ENCODE assay signal across 10 cellular contexts in the genomic region with DNA sequence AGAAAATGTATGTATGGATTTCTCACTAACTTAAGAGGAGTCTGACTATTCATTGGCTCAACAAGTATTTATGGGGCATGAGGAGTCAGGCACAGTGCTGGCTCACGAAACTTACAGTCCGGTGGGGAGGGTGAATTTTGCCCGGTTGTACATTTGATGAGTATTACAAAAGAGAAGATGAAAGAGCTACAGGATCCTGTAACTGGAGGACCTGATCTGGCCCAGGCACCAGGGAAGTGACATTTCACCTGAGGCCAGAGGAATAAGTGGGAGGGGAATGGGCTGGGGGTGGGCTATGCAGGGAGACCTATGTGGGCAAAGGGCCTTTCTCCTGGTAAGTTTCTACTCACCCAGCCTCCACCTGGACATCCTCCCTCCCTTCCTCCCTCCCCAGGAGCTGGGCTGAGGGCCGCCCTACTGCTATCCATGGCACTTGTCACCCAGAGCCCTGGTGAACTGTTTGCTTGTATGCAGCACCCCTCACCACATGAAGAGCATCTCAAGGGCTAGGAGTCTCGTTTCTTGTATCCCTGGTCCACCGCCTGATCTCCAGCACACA.
DNase-seq lines count a peak whose midpoint lies in the region; ATAC-seq and TF ChIP-seq lines count a peak whose summit lies in the region.
"Had no signal": no experiment of that assay in that cellular context is flagged by ENCODE, and none has a peak within 500 bp of the region (broad histone marks: within the 10 kb centered on the region; RNA-seq: fewer than 3 reads in every experiment).

No MANE protein-coding gene starts in this region.

- H3K9me3 Mint-ChIP-seq in activated CD4-positive, alpha-beta T cell treated with anti-CD3 and anti-CD28 coated beads, Interleukin-2, amount 10 ng/mL, durations not matched to agents 24 days and 14 days, result no peaks in the 10 kb centered on the region
- no peaks in the 10 kb centered on the region for H3K9me3 Mint-ChIP-seq in activated CD4-positive, alpha-beta memory T cell treated with anti-CD3 and anti-CD28 coated beads for 36 hours
- no peaks in the 10 kb centered on the region for H3K9me3 Mint-ChIP-seq in immature natural killer cell

- no peaks in the 10 kb centered on the region for H3K36me3 ChIP-seq in stomach
- no peaks in the 10 kb centered on the region for H3K36me3 ChIP-seq in ovary

- H3K9me3 ChIP-seq in stomach (no peaks in the 10 kb centered on the region), ovary (no peaks in the 10 kb centered on the region)

- H3K27ac ChIP-seq in stomach (peak overlapping the region in 4 of 5 donors; percentile 83 to 92 (median 87)), ovary (no peak overlapping the region)
- H3K27ac ChIP-seq: SK-N-MC had no signal

- TF ChIP-seq POLR2A in stomach (IDR thresholded peaks at IDR 0.05) (no peak), ovary (IDR thresholded peaks at IDR 0.05) (no peak)

- H3K4me3 ChIP-seq in stomach (no peak overlapping the region), ovary (no peak overlapping the region)
- H3K4me3 ChIP-seq: SK-N-MC had no signal

- WGBS in stomach, 5 donors, result 82 to 91% (median 89%) methylated on average over 6 of the region's 6 CpGs
- WGBS in ovary, 3 donors, result 91 to 93% (median 91%) methylated on average over 6 of the region's 6 CpGs

- TF ChIP-seq CTCF in stomach (IDR thresholded peaks at IDR 0.05) (no peak), ovary (IDR thresholded peaks at IDR 0.05) (no peak)

- CTCF ChIA-PET in activated CD4-positive, alpha-beta memory T cell treated with anti-CD3 and anti-CD28 coated beads for 36 hours (lab: Charles Lee), result no interaction called here

- TF ChIP-seq EP300 in stomach (IDR thresholded peaks at IDR 0.05), result no peak
- TF ChIP-seq EP300 in ovary (IDR thresholded peaks at IDR 0.05), result no peak

- intact Hi-C loops in activated CD4-positive, alpha-beta T cell treated with anti-CD3 and anti-CD28 coated beads, Interleukin-2, amount 10 ng/mL, durations not matched to agents 24 days and 14 days (cut with micrococcal nuclease), result loop anchor here (10.0 kb wide), 4 partner anchors 48 to 698 kb away; a partner anchor contains a TSS
- intact Hi-C loops in activated CD4-positive, alpha-beta memory T cell treated with anti-CD3 and anti-CD28 coated beads for 36 hours (cut with micrococcal nuclease), result loop anchor here (1.0 to 10.0 kb wide), 5 partner anchors 31 to 470 kb away; a partner anchor contains a TSS
- intact Hi-C loops in stomach (cut with DNase I; ENCODE audit: low total_unique reads) (no loop called here), ovary (cut with DNase I) (loop anchor here in 2 of 4 donors (10.0 kb wide), 2 partner anchors 98 to 348 kb away; a partner anchor contains a TSS)

- H3K4me1 Mint-ChIP-seq in activated CD4-positive, alpha-beta T cell treated with anti-CD3 and anti-CD28 coated beads, Interleukin-2, amount 10 ng/mL, durations not matched to agents 24 days and 14 days, result peaks cover 42% of the 10 kb centered on the region
- H3K4me1 Mint-ChIP-seq in activated CD4-positive, alpha-beta memory T cell treated with anti-CD3 and anti-CD28 coated beads for 36 hours (ENCODE audit: low read depth), result peaks cover 42% of the 10 kb centered on the region
- H3K4me1 Mint-ChIP-seq in immature natural killer cell, result peaks cover 32% of the 10 kb centered on the region in 2 donors

- no peak for ATAC-seq in HG03159 (IDR thresholded peaks at IDR 0.05; ENCODE audit: unreplicated experiment)

- H3K27me3 Mint-ChIP-seq in activated CD4-positive, alpha-beta T cell treated with anti-CD3 and anti-CD28 coated beads, Interleukin-2, amount 10 ng/mL, durations not matched to agents 24 days and 14 days, result no peaks in the 10 kb centered on the region
- no peaks in the 10 kb centered on the region for H3K27me3 Mint-ChIP-seq in activated CD4-positive, alpha-beta memory T cell treated with anti-CD3 and anti-CD28 coated beads for 36 hours
- peaks cover 2 to 10% (median 2%) of the 10 kb centered on the region in 3 donors for H3K27me3 Mint-ChIP-seq in immature natural killer cell (ENCODE audit: low read depth in 3 of 3)

- peak overlapping the region; percentile 87 for H3K4me3 Mint-ChIP-seq in activated CD4-positive, alpha-beta T cell treated with anti-CD3 and anti-CD28 coated beads, Interleukin-2, amount 10 ng/mL, durations not matched to agents 24 days and 14 days
- peak overlapping the region; percentile 65 for H3K4me3 Mint-ChIP-seq in activated CD4-positive, alpha-beta memory T cell treated with anti-CD3 and anti-CD28 coated beads for 36 hours
- H3K4me3 Mint-ChIP-seq in immature natural killer cell, result peak overlapping the region; percentile 73 to 86 (median 81)

- POLR2A ChIA-PET in activated CD4-positive, alpha-beta memory T cell treated with anti-CD3 and anti-CD28 coated beads for 36 hours (lab: Charles Lee), result no interaction called here

- H3K36me3 Mint-ChIP-seq in activated CD4-positive, alpha-beta T cell treated with anti-CD3 and anti-CD28 coated beads, Interleukin-2, amount 10 ng/mL, durations not matched to agents 24 days and 14 days (ENCODE audit: low read depth), result no peaks in the 10 kb centered on the region
- no peaks in the 10 kb centered on the region for H3K36me3 Mint-ChIP-seq in activated CD4-positive, alpha-beta memory T cell treated with anti-CD3 and anti-CD28 coated beads for 36 hours
- H3K36me3 Mint-ChIP-seq in immature natural killer cell, result no peaks in the 10 kb centered on the region

- H3K27ac Mint-ChIP-seq in activated CD4-positive, alpha-beta T cell treated with anti-CD3 and anti-CD28 coated beads, Interleukin-2, amount 10 ng/mL, durations not matched to agents 24 days and 14 days, result peak overlapping the region; percentile 98
- H3K27ac Mint-ChIP-seq in activated CD4-positive, alpha-beta memory T cell treated with anti-CD3 and anti-CD28 coated beads for 36 hours, result no peak overlapping the region
- H3K27ac Mint-ChIP-seq in immature natural killer cell, result peak overlapping the region in 5 of 6 donors; percentile 1 to 83 (median 65)

- H3K4me1 ChIP-seq in stomach (peaks cover 16 to 38% (median 29%) of the 10 kb centered on the region in 4 donors), ovary (ENCODE audit: insufficient read depth) (peaks cover 5% of the 10 kb centered on the region)

- H3K27me3 ChIP-seq in stomach (no peaks in the 10 kb centered on the region), ovary (no peaks in the 10 kb centered on the region)

- no peak for DNase-seq in activated CD4-positive, alpha-beta T cell treated with anti-CD3 and anti-CD28 coated beads, Interleukin-2, amount 10 ng/mL, durations not matched to agents 24 days and 14 days
- DNase-seq in activated CD4-positive, alpha-beta T cell treated with anti-CD3 and anti-CD28 coated beads for 4 hours, result no peak
- DNase-seq in activated CD4-positive, alpha-beta memory T cell treated with anti-CD3 and anti-CD28 coated beads for 36 hours, result no peak
- DNase-seq in immature natural killer cell (no peak), stomach (no peak), ovary (no peak), cerebellar nuclear complex (lab: John Stamatoyannopoulos, UW) (no peak)
- DNase-seq: ACHN had no signal

Comparison
In these comparisons a context has a peak if more than half of its experiments do, and no peak if none do; other contexts are left out.
1. H3K27ac ChIP-seq: peak in stomach (4 of 5); none in ovary (0 of 2).
2. Peak in every context shown above with its lines, with median percentiles within 50 percentile points of each other: H3K4me3 Mint-ChIP-seq.